1 cellular context compared by ENCODE assay signal in the genomic region with DNA sequence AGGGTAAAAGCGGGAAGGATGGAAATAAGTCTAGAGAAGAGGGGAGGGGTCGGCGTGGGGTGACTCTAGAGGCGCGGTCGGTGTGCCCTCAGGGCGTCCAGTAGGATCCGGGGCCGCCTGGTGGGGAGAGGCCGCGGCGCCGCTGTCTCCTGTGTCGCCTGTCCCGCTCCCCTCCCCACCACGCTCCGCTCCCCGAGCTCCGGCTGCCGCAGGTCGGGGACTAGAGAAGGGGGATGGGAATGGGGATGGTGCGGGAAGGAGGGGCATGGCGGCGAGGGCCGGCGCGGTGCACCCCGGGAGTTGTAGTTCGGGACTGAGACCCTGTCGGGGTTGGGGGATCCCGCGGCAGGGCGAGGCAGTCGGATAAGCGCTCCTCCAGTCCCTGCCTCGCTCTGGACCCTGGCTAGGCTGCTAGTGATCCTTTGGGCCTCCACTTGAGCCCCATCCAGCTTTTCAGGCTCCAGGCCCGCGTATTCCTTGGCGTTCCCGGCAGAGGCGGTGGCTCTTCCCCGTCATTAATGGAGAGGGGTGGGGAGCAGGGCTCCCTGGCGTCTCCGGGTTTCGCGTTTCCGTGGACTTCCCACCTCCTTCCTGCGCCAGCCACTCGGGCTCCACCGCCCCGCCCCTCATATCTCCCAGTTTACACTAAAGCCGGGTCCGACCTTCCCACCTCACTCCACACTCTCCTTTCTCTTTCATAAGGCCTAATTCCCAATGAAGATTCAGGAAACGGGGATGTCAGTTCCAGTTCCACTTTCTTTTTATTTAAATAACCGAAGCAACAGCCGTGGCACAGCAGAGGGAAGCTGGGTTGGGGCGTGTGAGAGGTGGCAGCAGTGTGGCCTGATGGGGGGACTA.
A peak's percentile ranks its signal among the peaks of the same experiment; 100 is the strongest.
TF ChIP-seq lines count a peak whose summit lies in the region.

Gene ENTREP3, minus strand, starts transcription at position 241 of the 858 bp plus-strand sequence. CDS start 606 bp downstream, outside the sequence.

TF ChIP-seq in HepG2, 621 proteins besides CTCF, POLR2A, EP300 and RAD21 (continued from another document):
- TF ChIP-seq, protein P1, sequence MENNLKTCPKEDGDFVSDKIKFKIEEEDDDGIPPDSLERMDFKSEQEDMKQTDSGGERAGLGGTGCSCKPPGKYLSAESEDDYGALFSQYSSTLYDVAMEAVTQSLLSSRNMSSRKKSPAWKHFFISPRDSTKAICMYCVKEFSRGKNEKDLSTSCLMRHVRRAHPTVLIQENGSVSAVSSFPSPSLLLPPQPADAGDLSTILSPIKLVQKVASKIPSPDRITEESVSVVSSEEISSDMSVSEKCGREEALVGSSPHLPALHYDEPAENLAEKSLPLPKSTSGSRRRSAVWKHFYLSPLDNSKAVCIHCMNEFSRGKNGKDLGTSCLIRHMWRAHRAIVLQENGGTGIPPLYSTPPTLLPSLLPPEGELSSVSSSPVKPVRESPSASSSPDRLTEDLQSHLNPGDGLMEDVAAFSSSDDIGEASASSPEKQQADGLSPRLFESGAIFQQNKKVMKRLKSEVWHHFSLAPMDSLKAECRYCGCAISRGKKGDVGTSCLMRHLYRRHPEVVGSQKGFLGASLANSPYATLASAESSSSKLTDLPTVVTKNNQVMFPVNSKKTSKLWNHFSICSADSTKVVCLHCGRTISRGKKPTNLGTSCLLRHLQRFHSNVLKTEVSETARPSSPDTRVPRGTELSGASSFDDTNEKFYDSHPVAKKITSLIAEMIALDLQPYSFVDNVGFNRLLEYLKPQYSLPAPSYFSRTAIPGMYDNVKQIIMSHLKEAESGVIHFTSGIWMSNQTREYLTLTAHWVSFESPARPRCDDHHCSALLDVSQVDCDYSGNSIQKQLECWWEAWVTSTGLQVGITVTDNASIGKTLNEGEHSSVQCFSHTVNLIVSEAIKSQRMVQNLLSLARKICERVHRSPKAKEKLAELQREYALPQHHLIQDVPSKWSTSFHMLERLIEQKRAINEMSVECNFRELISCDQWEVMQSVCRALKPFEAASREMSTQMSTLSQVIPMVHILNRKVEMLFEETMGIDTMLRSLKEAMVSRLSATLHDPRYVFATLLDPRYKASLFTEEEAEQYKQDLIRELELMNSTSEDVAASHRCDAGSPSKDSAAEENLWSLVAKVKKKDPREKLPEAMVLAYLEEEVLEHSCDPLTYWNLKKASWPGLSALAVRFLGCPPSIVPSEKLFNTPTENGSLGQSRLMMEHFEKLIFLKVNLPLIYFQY (CRISPR knock-in tag; IDR thresholded peaks at IDR 0.05; ENCODE audit: borderline replicate concordance): peak; percentile 32; the same call in 1 of the 2 replicates
- TF ChIP-seq, protein P2, sequence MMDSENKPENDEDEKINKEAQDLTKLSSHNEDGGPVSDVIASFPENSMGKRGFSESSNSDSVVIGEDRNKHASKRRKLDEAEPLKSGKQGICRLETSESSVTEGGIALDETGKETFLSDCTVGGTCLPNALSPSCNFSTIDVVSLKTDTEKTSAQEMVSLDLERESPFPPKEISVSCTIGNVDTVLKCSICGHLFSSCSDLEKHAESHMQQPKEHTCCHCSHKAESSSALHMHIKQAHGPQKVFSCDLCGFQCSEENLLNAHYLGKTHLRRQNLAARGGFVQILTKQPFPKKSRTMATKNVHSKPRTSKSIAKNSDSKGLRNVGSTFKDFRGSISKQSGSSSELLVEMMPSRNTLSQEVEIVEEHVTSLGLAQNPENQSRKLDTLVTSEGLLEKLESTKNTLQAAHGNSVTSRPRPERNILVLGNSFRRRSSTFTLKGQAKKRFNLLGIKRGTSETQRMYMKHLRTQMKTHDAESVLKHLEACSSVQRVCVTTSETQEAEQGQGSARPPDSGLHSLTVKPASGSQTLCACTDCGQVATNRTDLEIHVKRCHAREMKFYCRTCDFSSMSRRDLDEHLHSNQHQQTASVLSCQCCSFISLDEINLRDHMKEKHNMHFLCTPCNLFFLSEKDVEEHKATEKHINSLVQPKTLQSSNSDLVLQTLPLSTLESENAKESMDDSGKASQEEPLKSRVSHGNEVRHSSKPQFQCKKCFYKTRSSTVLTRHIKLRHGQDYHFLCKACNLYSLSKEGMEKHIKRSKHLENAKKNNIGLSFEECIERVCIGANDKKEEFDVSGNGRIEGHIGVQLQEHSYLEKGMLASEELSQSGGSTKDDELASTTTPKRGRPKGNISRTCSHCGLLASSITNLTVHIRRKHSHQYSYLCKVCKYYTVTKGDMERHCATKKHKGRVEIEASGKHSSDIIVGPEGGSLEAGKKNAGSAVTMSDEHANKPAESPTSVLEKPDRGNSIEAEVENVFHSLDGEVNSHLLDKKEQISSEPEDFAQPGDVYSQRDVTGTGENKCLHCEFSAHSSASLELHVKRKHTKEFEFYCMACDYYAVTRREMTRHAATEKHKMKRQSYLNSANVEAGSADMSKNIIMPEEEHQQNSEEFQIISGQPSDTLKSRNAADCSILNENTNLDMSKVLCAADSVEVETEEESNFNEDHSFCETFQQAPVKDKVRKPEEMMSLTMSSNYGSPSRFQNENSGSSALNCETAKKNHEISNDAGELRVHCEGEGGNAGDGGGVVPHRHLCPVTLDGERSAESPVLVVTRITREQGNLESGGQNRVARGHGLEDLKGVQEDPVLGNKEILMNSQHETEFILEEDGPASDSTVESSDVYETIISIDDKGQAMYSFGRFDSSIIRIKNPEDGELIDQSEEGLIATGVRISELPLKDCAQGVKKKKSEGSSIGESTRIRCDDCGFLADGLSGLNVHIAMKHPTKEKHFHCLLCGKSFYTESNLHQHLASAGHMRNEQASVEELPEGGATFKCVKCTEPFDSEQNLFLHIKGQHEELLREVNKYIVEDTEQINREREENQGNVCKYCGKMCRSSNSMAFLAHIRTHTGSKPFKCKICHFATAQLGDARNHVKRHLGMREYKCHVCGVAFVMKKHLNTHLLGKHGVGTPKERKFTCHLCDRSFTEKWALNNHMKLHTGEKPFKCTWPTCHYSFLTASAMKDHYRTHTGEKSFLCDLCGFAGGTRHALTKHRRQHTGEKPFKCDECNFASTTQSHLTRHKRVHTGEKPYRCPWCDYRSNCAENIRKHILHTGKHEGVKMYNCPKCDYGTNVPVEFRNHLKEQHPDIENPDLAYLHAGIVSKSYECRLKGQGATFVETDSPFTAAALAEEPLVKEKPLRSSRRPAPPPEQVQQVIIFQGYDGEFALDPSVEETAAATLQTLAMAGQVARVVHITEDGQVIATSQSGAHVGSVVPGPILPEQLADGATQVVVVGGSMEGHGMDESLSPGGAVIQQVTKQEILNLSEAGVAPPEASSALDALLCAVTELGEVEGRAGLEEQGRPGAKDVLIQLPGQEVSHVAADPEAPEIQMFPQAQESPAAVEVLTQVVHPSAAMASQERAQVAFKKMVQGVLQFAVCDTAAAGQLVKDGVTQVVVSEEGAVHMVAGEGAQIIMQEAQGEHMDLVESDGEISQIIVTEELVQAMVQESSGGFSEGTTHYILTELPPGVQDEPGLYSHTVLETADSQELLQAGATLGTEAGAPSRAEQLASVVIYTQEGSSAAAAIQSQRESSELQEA (CRISPR knock-in tag; IDR thresholded peaks at IDR 0.05; ENCODE audit: not compliant biosample characterization): peak; percentile 30
- TF ChIP-seq PHF5A (CRISPR knock-in tag; IDR thresholded peaks at IDR 0.05; ENCODE audit: low read depth, unreplicated experiment) (peak; percentile 71), ZNF234 (CRISPR knock-in tag; conservative IDR thresholded peaks at IDR 0.05) (no peak), ZSCAN9 (CRISPR knock-in tag; IDR thresholded peaks at IDR 0.05; ENCODE audit: borderline replicate concordance) (0 out of 2 replicates have a peak, but pooled peaks have one; percentile 39), ASH2L (IDR thresholded peaks at IDR 0.05; ENCODE audit: insufficient read length, low read depth, low read length) (no peak), SMAD3 (CRISPR knock-in tag; IDR thresholded peaks at IDR 0.05) (0 out of 2 replicates have a peak, but pooled peaks have one; percentile 44), BHLHE40 (IDR thresholded peaks at IDR 0.05; ENCODE audit: low read length) (no peak), ZNF570 (CRISPR knock-in tag; IDR thresholded peaks at IDR 0.05; ENCODE audit: borderline replicate concordance) (no peak), TARDBP (CRISPR knock-in tag; IDR thresholded peaks at IDR 0.05) (peak; percentile 61; the same call in 1 of the 2 replicates), ZBTB3 (CRISPR knock-in tag; IDR thresholded peaks at IDR 0.05; ENCODE audit: borderline replicate concordance, low read depth) (0 out of 2 replicates have a peak, but pooled peaks have one; percentile 31), MLLT10 (CRISPR knock-in tag; IDR thresholded peaks at IDR 0.05) (no peak), ZFX (CRISPR knock-in tag; IDR thresholded peaks at IDR 0.05; ENCODE audit: low read depth) (peak; percentile 62; the same call in 1 of the 2 replicates), TOE1 (CRISPR knock-in tag; IDR thresholded peaks at IDR 0.05) (no peak), SOX6 (IDR thresholded peaks at IDR 0.05) (no peak), SOX6 (CRISPR knock-in tag; IDR thresholded peaks at IDR 0.05) (peak; percentile 27; the same call in 1 of the 2 replicates), ZNF775 (CRISPR knock-in tag; IDR thresholded peaks at IDR 0.05; ENCODE audit: borderline replicate concordance) (0 out of 2 replicates have a peak, but pooled peaks have one; percentile 36), MED8 (CRISPR knock-in tag; IDR thresholded peaks at IDR 0.05; ENCODE audit: insufficient replicate concordance) (no peak), RNF2 (conservative IDR thresholded peaks at IDR 0.05; ENCODE audit: low read depth) (no peak), ZMAT5 (CRISPR knock-in tag; IDR thresholded peaks at IDR 0.05; ENCODE audit: borderline replicate concordance, low read depth) (no peak), ZNF703 (CRISPR knock-in tag; IDR thresholded peaks at IDR 0.05; ENCODE audit: borderline replicate concordance) (no peak), ZNF496 (CRISPR knock-in tag; IDR thresholded peaks at IDR 0.05; ENCODE audit: insufficient replicate concordance) (no peak), KAT8 (CRISPR knock-in tag; IDR thresholded peaks at IDR 0.05) (peak; percentile 82), ZNF3 (CRISPR knock-in tag; IDR thresholded peaks at IDR 0.05) (no peak)
- TF ChIP-seq, protein P3, sequence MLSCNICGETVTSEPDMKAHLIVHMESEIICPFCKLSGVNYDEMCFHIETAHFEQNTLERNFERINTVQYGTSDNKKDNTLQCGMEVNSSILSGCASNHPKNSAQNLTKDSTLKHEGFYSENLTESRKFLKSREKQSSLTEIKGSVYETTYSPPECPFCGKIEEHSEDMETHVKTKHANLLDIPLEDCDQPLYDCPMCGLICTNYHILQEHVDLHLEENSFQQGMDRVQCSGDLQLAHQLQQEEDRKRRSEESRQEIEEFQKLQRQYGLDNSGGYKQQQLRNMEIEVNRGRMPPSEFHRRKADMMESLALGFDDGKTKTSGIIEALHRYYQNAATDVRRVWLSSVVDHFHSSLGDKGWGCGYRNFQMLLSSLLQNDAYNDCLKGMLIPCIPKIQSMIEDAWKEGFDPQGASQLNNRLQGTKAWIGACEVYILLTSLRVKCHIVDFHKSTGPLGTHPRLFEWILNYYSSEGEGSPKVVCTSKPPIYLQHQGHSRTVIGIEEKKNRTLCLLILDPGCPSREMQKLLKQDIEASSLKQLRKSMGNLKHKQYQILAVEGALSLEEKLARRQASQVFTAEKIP (CRISPR knock-in tag; IDR thresholded peaks at IDR 0.05; ENCODE audit: borderline replicate concordance): no peak
